27 cellular contexts compared by ENCODE assay signal in the genomic region with DNA sequence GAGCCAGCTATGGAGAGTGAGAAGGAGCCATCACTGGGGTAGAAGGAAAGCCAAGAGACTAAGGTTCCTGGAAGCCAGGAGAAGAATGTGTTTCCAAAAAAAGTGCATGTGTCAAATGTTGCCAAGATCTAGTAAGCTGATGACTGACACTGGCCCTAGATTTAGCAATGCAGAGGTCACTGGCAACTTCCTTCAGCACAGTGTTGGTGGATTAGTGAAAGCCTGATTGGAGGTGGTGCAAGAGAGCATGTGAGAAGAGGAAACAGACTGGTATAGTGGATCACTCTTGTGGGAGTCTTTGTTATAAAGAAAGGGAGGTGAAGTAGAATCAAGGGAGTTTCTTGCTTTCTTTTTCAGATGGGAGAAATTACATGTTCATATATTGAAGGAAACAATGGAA. TPM values are rescaled to one million over a fixed set of nuclear protein-coding genes. Genes with fewer than 3 reads are reported as not detected.
"Had no signal": no experiment of that assay in that cellular context is flagged by ENCODE, and none has a peak within 500 bp of the region (broad histone marks: within the 10 kb centered on the region; RNA-seq: fewer than 3 reads in every experiment).

No MANE protein-coding gene starts in this region.

- DNase-seq: activated CD4-positive, alpha-beta T cell treated with anti-CD3 and anti-CD28 coated beads for 36 hours; activated CD4-positive, alpha-beta T cell treated with anti-CD3 and anti-CD28 coated beads, Interleukin-2, amount 50 U/mL, for 4 hours; activated CD8-positive, alpha-beta memory T cell treated with anti-CD3 and anti-CD28 coated beads, Interleukin-2, amount 50 U/mL, for 48 hours; activated CD8-positive, alpha-beta T cell treated with anti-CD3 and anti-CD28 coated beads, Interleukin-2, amount 10 ng/mL, durations not matched to agents 7 days and 5 days; activated effector memory CD4-positive, alpha-beta T cell treated with Interleukin-2 at 50 U/mL for 16 hours; activated naive CD4-positive, alpha-beta T cell; activated T-cell treated with anti-CD3 and anti-CD28 coated beads, Interleukin-2, amount 50 U/mL, for 1 hour; body of pancreas; central memory CD4-positive, alpha-beta T cell; MG63; NCI-H1092 treated with DMSO at 0.1 percent for 48 hours; NCI-H1417 treated with DMSO at 0.1 percent for 48 hours; NCI-H1694; NCI-H2029; NCI-H345; NCI-H510A; NCI-H526 treated with DMSO at 0.1 percent for 48 hours; NCI-H82; SJCRH30; SK-N-SH; T-helper 1 cell; WERI-Rb-1 had no signal

- H3K9me3 ChIP-seq: ascending aorta, body of pancreas, MG63, SJCRH30 had no signal

- H3K36me3 ChIP-seq: ascending aorta, MG63, SJCRH30, WERI-Rb-1 had no signal

- H3K4me2 ChIP-seq: SK-N-SH had no signal

- H3K9ac ChIP-seq: SK-N-SH had no signal

- H3K4me3 Mint-ChIP-seq: activated CD4-positive, alpha-beta T cell treated with anti-CD3 and anti-CD28 coated beads for 36 hours; activated CD8-positive, alpha-beta T cell treated with anti-CD3 and anti-CD28 coated beads, Interleukin-2, amount 10 ng/mL, durations not matched to agents 7 days and 5 days; activated naive CD4-positive, alpha-beta T cell treated with anti-CD3 and anti-CD28 coated beads, Interleukin-2, amount 50 U/mL, for 24 hours had no signal

- H3K27me3 ChIP-seq: ascending aorta, body of pancreas, MG63, SJCRH30 had no signal

- H3K27ac ChIP-seq: ascending aorta, body of pancreas, SJCRH30, WERI-Rb-1 had no signal

- H3K4me1 ChIP-seq: ascending aorta, body of pancreas, SJCRH30 had no signal

- H3K27ac Mint-ChIP-seq: activated CD4-positive, alpha-beta T cell treated with anti-CD3 and anti-CD28 coated beads for 36 hours; activated CD8-positive, alpha-beta T cell treated with anti-CD3 and anti-CD28 coated beads, Interleukin-2, amount 10 ng/mL, durations not matched to agents 7 days and 5 days; activated naive CD4-positive, alpha-beta T cell treated with anti-CD3 and anti-CD28 coated beads, Interleukin-2, amount 50 U/mL, for 24 hours had no signal

- H3K4me3 ChIP-seq: ascending aorta, body of pancreas, MG63, SJCRH30 had no signal

- H3K36me3 Mint-ChIP-seq: activated naive CD4-positive, alpha-beta T cell treated with anti-CD3 and anti-CD28 coated beads, Interleukin-2, amount 50 U/mL, for 24 hours had no signal

RNA-seq across cellular contexts. Expression of gene CHGA, which starts 34.1 kb away (rescaled TPM):
- total RNA-seq: activated CD4-positive, alpha-beta T cell treated with anti-CD3 and anti-CD28 coated beads for 36 hours; activated CD8-positive, alpha-beta T cell treated with anti-CD3 and anti-CD28 coated beads, Interleukin-2, amount 10 ng/mL, durations not matched to agents 7 days and 5 days; bronchial epithelial cell; RPMI7951; SJCRH30; T-helper 2 cell treated with Interferon-gamma antibody and Interleukin-4, amounts not matched to agents 100 ng/mL and 5 ng/mL, for 36 hours had no signal
